Comparison of ENCODE assay signal across 1 cellular context in the genomic region with DNA sequence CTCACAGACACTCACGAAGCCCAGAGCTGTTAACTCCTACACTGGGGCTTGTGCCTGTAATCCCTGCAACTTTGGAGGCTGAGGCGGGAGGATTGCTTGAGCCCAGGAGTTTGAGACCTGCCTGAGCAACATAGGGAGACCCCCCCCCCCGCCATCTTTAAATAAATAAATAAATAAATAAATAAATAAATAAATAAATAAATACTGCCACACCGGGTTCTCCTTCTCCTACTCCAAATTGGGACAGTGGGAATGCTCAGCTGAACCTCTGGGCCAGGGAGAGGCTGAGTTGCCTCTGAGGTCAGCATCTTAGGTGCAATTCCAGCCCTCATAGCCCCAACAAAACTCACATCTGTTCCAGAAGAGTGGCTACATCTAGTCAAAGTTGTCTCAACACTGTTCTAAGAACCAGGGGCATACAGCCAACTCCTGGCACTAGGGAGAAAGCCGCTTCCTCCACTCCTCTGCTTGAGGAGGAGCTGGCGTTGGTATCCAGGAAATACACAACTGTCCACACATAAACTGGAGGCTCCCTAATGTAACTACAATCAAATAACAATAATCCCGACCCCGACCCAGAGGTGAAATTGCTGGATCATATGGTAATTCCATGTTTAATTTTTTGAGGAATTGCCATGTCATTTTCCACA.
TF ChIP-seq lines count a peak whose summit lies in the region.

No MANE protein-coding gene starts in this region.

TF ChIP-seq in K562, 482 proteins besides CTCF, POLR2A, EP300 and RAD21 (continued from another document):
- TF ChIP-seq SPI1 (IDR thresholded peaks at IDR 0.05; ENCODE audit: borderline replicate concordance, low read depth, low read length) (no peak), SREBF1 (IDR thresholded peaks at IDR 0.05; ENCODE audit: borderline replicate concordance, low read depth, low read length) (no peak), ZBTB40 (IDR thresholded peaks at IDR 0.05) (no peak), ZBTB40 (CRISPR knock-in tag; IDR thresholded peaks at IDR 0.05) (no peak), PML (IDR thresholded peaks at IDR 0.05; ENCODE audit: low read length) (no peak), NFXL1 (CRISPR knock-in tag; IDR thresholded peaks at IDR 0.05) (no peak)
- TF ChIP-seq, protein P1, sequence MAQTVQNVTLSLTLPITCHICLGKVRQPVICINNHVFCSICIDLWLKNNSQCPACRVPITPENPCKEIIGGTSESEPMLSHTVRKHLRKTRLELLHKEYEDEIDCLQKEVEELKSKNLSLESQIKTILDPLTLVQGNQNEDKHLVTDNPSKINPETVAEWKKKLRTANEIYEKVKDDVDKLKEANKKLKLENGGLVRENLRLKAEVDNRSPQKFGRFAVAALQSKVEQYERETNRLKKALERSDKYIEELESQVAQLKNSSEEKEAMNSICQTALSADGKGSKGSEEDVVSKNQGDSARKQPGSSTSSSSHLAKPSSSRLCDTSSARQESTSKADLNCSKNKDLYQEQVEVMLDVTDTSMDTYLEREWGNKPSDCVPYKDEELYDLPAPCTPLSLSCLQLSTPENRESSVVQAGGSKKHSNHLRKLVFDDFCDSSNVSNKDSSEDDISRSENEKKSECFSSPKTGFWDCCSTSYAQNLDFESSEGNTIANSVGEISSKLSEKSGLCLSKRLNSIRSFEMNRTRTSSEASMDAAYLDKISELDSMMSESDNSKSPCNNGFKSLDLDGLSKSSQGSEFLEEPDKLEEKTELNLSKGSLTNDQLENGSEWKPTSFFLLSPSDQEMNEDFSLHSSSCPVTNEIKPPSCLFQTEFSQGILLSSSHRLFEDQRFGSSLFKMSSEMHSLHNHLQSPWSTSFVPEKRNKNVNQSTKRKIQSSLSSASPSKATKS (CRISPR knock-in tag; IDR thresholded peaks at IDR 0.05): no peak
- TF ChIP-seq, protein P2, sequence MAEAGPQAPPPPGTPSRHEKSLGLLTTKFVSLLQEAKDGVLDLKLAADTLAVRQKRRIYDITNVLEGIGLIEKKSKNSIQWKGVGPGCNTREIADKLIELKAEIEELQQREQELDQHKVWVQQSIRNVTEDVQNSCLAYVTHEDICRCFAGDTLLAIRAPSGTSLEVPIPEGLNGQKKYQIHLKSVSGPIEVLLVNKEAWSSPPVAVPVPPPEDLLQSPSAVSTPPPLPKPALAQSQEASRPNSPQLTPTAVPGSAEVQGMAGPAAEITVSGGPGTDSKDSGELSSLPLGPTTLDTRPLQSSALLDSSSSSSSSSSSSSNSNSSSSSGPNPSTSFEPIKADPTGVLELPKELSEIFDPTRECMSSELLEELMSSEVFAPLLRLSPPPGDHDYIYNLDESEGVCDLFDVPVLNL (CRISPR knock-in tag; IDR thresholded peaks at IDR 0.05; ENCODE audit: low read depth): no peak
- TF ChIP-seq, protein P3, sequence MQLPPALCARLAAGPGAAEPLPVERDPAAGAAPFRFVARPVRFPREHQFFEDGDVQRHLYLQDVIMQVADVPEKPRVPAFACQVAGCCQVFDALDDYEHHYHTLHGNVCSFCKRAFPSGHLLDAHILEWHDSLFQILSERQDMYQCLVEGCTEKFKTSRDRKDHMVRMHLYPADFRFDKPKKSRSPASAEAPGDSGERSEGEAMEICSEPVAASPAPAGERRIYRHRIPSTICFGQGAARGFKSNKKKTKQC (CRISPR knock-in tag; IDR thresholded peaks at IDR 0.05): no peak
